Comparison of ENCODE assay signal across 10 cellular contexts in genomic region chr2:54618646-54619565, GRCh38.
DNase-seq lines count a peak whose midpoint lies in the region; ATAC-seq and TF ChIP-seq lines count a peak whose summit lies in the region.
"Had no signal": no experiment of that assay in that cellular context is flagged by ENCODE, and none has a peak within 500 bp of the region (broad histone marks: within the 10 kb centered on the region; RNA-seq: fewer than 3 reads in every experiment).

No MANE protein-coding gene starts in this region.

- no peaks in the 10 kb centered on the region for H3K9me3 Mint-ChIP-seq in stimulated activated naive CD8-positive, alpha-beta T cell treated with anti-CD3 and anti-CD28 coated beads, Interleukin-15, Interleukin-2, amounts not matched to agents 100 ng/mL and 50 ng/mL, for 24 hours
- no peaks in the 10 kb centered on the region for H3K9me3 Mint-ChIP-seq in stimulated activated naive CD8-positive, alpha-beta T cell treated with anti-CD3 and anti-CD28 coated beads, Interleukin-15, amount 100 ng/mL, for 72 hours
- H3K9me3 Mint-ChIP-seq in endodermal cell (no peaks in the 10 kb centered on the region), naive B cell (no peaks in the 10 kb centered on the region)
- H3K9me3 Mint-ChIP-seq: activated CD4-positive, alpha-beta T cell treated with anti-CD3 and anti-CD28 coated beads, Interleukin-2, amount 10 ng/mL, durations not matched to agents 7 days and 5 days had no signal

- H3K4me3 ChIP-seq in endodermal cell (ENCODE audit: low read length) = no peak overlapping the region
- H3K4me3 ChIP-seq in vagina = no peak overlapping the region

- TF ChIP-seq CTCF in endodermal cell (conservative IDR thresholded peaks at IDR 0.05) (no peak), vagina (IDR thresholded peaks at IDR 0.05) (no peak)

- no peak for ATAC-seq in stimulated activated naive CD8-positive, alpha-beta T cell treated with anti-CD3 and anti-CD28 coated beads, Interleukin-15, amount 100 ng/mL, for 72 hours
- ATAC-seq in naive B cell (ENCODE audit: low read depth in 2 of 2) (no peak), GM18520 (IDR thresholded peaks at IDR 0.05; ENCODE audit: unreplicated experiment) (no peak)

- DNase-seq in stimulated activated naive CD8-positive, alpha-beta T cell treated with anti-CD3 and anti-CD28 coated beads, Interleukin-15, amount 100 ng/mL, for 72 hours = no peak
- no peak for DNase-seq in endodermal cell
- no peak for DNase-seq in naive B cell
- no peak for DNase-seq in vagina (ENCODE audit: extremely low spot score in 2 of 2)
- no peak for DNase-seq in dedifferentiated amniotic fluid mesenchymal stem cell (ENCODE audit: extremely low spot score)
- DNase-seq in NCI-H510A treated with DMSO at 0.1 percent for 48 hours (lab: John Stamatoyannopoulos, UW) = no peak
- DNase-seq: activated CD4-positive, alpha-beta T cell treated with anti-CD3 and anti-CD28 coated beads, Interleukin-2, amount 10 ng/mL, durations not matched to agents 7 days and 5 days; cortex of kidney had no signal

- H3K27me3 ChIP-seq in endodermal cell (ENCODE audit: control insufficient read depth, insufficient read depth, low read length, poor library complexity, severe bottlenecking) (no peaks in the 10 kb centered on the region), vagina (no peaks in the 10 kb centered on the region)

- intact Hi-C loops in vagina (cut with DNase I) = no loop called here

- peaks cover 73% of the 10 kb centered on the region for H3K36me3 Mint-ChIP-seq in stimulated activated naive CD8-positive, alpha-beta T cell treated with anti-CD3 and anti-CD28 coated beads, Interleukin-15, Interleukin-2, amounts not matched to agents 100 ng/mL and 50 ng/mL, for 24 hours (ENCODE audit: low read depth)
- peaks cover 77% of the 10 kb centered on the region for H3K36me3 Mint-ChIP-seq in endodermal cell (ENCODE audit: low read depth)
- H3K36me3 Mint-ChIP-seq in naive B cell = peaks cover 43 to 62% of the 10 kb centered on the region in 2 donors

- no peaks in the 10 kb centered on the region for H3K27me3 Mint-ChIP-seq in stimulated activated naive CD8-positive, alpha-beta T cell treated with anti-CD3 and anti-CD28 coated beads, Interleukin-15, Interleukin-2, amounts not matched to agents 100 ng/mL and 50 ng/mL, for 24 hours
- H3K27me3 Mint-ChIP-seq in stimulated activated naive CD8-positive, alpha-beta T cell treated with anti-CD3 and anti-CD28 coated beads, Interleukin-15, amount 100 ng/mL, for 72 hours = no peaks in the 10 kb centered on the region
- H3K27me3 Mint-ChIP-seq in endodermal cell (ENCODE audit: insufficient read depth) (no peaks in the 10 kb centered on the region), naive B cell (no peaks in the 10 kb centered on the region)
- H3K27me3 Mint-ChIP-seq: activated CD4-positive, alpha-beta T cell treated with anti-CD3 and anti-CD28 coated beads, Interleukin-2, amount 10 ng/mL, durations not matched to agents 7 days and 5 days had no signal

- no peak overlapping the region for H3K9ac ChIP-seq in endodermal cell (ENCODE audit: extremely low read depth, low read length, poor library complexity, severe bottlenecking)

- no peaks in the 10 kb centered on the region for H3K4me1 ChIP-seq in endodermal cell (ENCODE audit: control insufficient read depth, insufficient read depth, low read length)
- peaks cover 31% of the 10 kb centered on the region for H3K4me1 ChIP-seq in vagina

- WGBS in endodermal cell (ENCODE audit: insufficient coverage in 1 of 2, insufficient read length in 1 of 2), 2 experiments = 84% methylated on average over 5 of the region's 5 CpGs; no CpG with 5 or more reads in 1 of the 2 experiments

- H3K27ac ChIP-seq in endodermal cell (ENCODE audit: low read depth, low read length) = no peak overlapping the region
- peak overlapping the region; percentile 17 for H3K27ac ChIP-seq in vagina

- H3K9me3 ChIP-seq in endodermal cell (ENCODE audit: control insufficient read depth, low read length) (no peaks in the 10 kb centered on the region), vagina (no peaks in the 10 kb centered on the region)

- no peak for TF ChIP-seq POLR2A in vagina (IDR thresholded peaks at IDR 0.05)

- H3K36me3 ChIP-seq in endodermal cell (ENCODE audit: control insufficient read depth, insufficient read depth, low read length) = peaks cover 97% of the 10 kb centered on the region
- peaks cover 0 to 47% of the 10 kb centered on the region in 2 donors for H3K36me3 ChIP-seq in vagina

- peak overlapping the region; percentile 61 for H3K27ac Mint-ChIP-seq in stimulated activated naive CD8-positive, alpha-beta T cell treated with anti-CD3 and anti-CD28 coated beads, Interleukin-15, Interleukin-2, amounts not matched to agents 100 ng/mL and 50 ng/mL, for 24 hours
- no peak overlapping the region for H3K27ac Mint-ChIP-seq in stimulated activated naive CD8-positive, alpha-beta T cell treated with anti-CD3 and anti-CD28 coated beads, Interleukin-15, amount 100 ng/mL, for 72 hours
- peak overlapping the region; percentile 72 for H3K27ac Mint-ChIP-seq in endodermal cell
- peak overlapping the region in 5 of 6 donors; percentile 32 to 93 (median 39) for H3K27ac Mint-ChIP-seq in naive B cell
- H3K27ac Mint-ChIP-seq: activated CD4-positive, alpha-beta T cell treated with anti-CD3 and anti-CD28 coated beads, Interleukin-2, amount 10 ng/mL, durations not matched to agents 7 days and 5 days had no signal

- peaks cover 23% of the 10 kb centered on the region for H3K4me1 Mint-ChIP-seq in stimulated activated naive CD8-positive, alpha-beta T cell treated with anti-CD3 and anti-CD28 coated beads, Interleukin-15, Interleukin-2, amounts not matched to agents 100 ng/mL and 50 ng/mL, for 24 hours (ENCODE audit: low read depth)
- H3K4me1 Mint-ChIP-seq in stimulated activated naive CD8-positive, alpha-beta T cell treated with anti-CD3 and anti-CD28 coated beads, Interleukin-15, amount 100 ng/mL, for 72 hours = peaks cover 13% of the 10 kb centered on the region
- peaks cover 8% of the 10 kb centered on the region for H3K4me1 Mint-ChIP-seq in endodermal cell
- H3K4me1 Mint-ChIP-seq in naive B cell = peaks cover 20 to 32% (median 29%) of the 10 kb centered on the region in 3 donors

- no peak overlapping the region for H3K4me3 Mint-ChIP-seq in stimulated activated naive CD8-positive, alpha-beta T cell treated with anti-CD3 and anti-CD28 coated beads, Interleukin-15, Interleukin-2, amounts not matched to agents 100 ng/mL and 50 ng/mL, for 24 hours
- no peak overlapping the region for H3K4me3 Mint-ChIP-seq in stimulated activated naive CD8-positive, alpha-beta T cell treated with anti-CD3 and anti-CD28 coated beads, Interleukin-15, amount 100 ng/mL, for 72 hours
- H3K4me3 Mint-ChIP-seq in endodermal cell = no peak overlapping the region
- peak overlapping the region in 3 of 8 donors; percentile 2 to 39 (median 2) for H3K4me3 Mint-ChIP-seq in naive B cell
- H3K4me3 Mint-ChIP-seq: activated CD4-positive, alpha-beta T cell treated with anti-CD3 and anti-CD28 coated beads, Interleukin-2, amount 10 ng/mL, durations not matched to agents 7 days and 5 days had no signal

Comparison
In these comparisons a context has a peak if more than half of its experiments do, and no peak if none do; other contexts are left out.
1. H3K27ac Mint-ChIP-seq: peak in stimulated activated naive CD8-positive, alpha-beta T cell treated with anti-CD3 and anti-CD28 coated beads, Interleukin-15, Interleukin-2, amounts not matched to agents 100 ng/mL and 50 ng/mL, for 24 hours (single experiment), endodermal cell (single experiment) and naive B cell (5 of 6); none in stimulated activated naive CD8-positive, alpha-beta T cell treated with anti-CD3 and anti-CD28 coated beads, Interleukin-15, amount 100 ng/mL, for 72 hours (0 of 2).